Comparison of ENCODE assay signal across 14 cellular contexts in genomic region chr11:27754035-27755017, GRCh38. TPM values are rescaled to one million over a fixed set of nuclear protein-coding genes. Genes with fewer than 3 reads are reported as not detected.
DNase-seq lines count a peak whose midpoint lies in the region; ATAC-seq and TF ChIP-seq lines count a peak whose summit lies in the region.
"Had no signal": no experiment of that assay in that cellular context is flagged by ENCODE, and none has a peak within 500 bp of the region (broad histone marks: within the 10 kb centered on the region; RNA-seq: fewer than 3 reads in every experiment).

No MANE protein-coding gene starts in this region.

- TF ChIP-seq POLR2A in prostate gland (IDR thresholded peaks at IDR 0.05): no peak

- WGBS in prostate gland: 47% methylated on average over 13 of the region's 13 CpGs

- peak; percentile 75 for DNase-seq in astrocyte of the hippocampus (ENCODE audit: low read depth, low spot score)
- DNase-seq in osteoblast (ENCODE audit: insufficient read length, low spot score, missing footprints): no peak
- no peak for DNase-seq in prostate gland (ENCODE audit: low spot score)
- no peak for DNase-seq in cardiac septum (ENCODE audit: low spot score)
- DNase-seq in HuH-7.5 (ENCODE audit: low spot score): no peak
- DNase-seq: kidney, NCI-H526 treated with DMSO at 0.1 percent for 48 hours, pancreas, transverse colon had no signal

- no peaks in the 10 kb centered on the region for H3K36me3 ChIP-seq in osteoblast (ENCODE audit: insufficient read depth, low read length)
- H3K36me3 ChIP-seq in prostate gland: no peaks in the 10 kb centered on the region
- H3K36me3 ChIP-seq: pancreas, transverse colon had no signal

- H3K9me3 ChIP-seq in osteoblast (ENCODE audit: low read depth, low read length) (no peaks in the 10 kb centered on the region), prostate gland (no peaks in the 10 kb centered on the region)
- H3K9me3 ChIP-seq: pancreas, transverse colon had no signal

- peak overlapping the region; percentile 20 for H2AFZ ChIP-seq in osteoblast (ENCODE audit: low read length)

- H4K20me1 ChIP-seq in osteoblast (ENCODE audit: insufficient read depth, low read length): no peaks in the 10 kb centered on the region

- H3K4me1 ChIP-seq in osteoblast (ENCODE audit: insufficient read depth, low read length) (peaks cover 11% of the 10 kb centered on the region), prostate gland (replicated peaks) (no peaks in the 10 kb centered on the region)
- H3K4me1 ChIP-seq: pancreas, transverse colon had no signal

- H3K4me2 ChIP-seq in osteoblast (ENCODE audit: insufficient read depth, low read length): peak overlapping the region; percentile 9

- H3K4me3 ChIP-seq in osteoblast (ENCODE audit: insufficient read depth, low read length) (no peak overlapping the region), prostate gland (no peak overlapping the region)
- H3K4me3 ChIP-seq: K562, pancreas, transverse colon had no signal

- intact Hi-C loops in prostate gland (cut with DNase I): no loop called here
- intact Hi-C loops in cardiac septum (cut with DNase I): no loop called here

- peaks cover 27% of the 10 kb centered on the region for H3K27me3 ChIP-seq in osteoblast (ENCODE audit: insufficient read depth, low read length)
- H3K27me3 ChIP-seq in prostate gland (replicated peaks; ENCODE audit: insufficient read depth): no peaks in the 10 kb centered on the region
- H3K27me3 ChIP-seq: pancreas, transverse colon had no signal

- H3K27ac ChIP-seq in osteoblast (ENCODE audit: low read depth, low read length) (no peak overlapping the region), prostate gland (no peak overlapping the region)
- H3K27ac ChIP-seq: pancreas, transverse colon had no signal

- no peaks in the 10 kb centered on the region for H3K79me2 ChIP-seq in osteoblast (ENCODE audit: insufficient read depth, low read length)

- TF ChIP-seq CTCF in osteoblast (IDR thresholded peaks at IDR 0.05; ENCODE audit: extremely low read depth, low read depth, low read length): no peak
- no peak for TF ChIP-seq CTCF in prostate gland (IDR thresholded peaks at IDR 0.05)

- ATAC-seq in GM18508 (IDR thresholded peaks at IDR 0.05; ENCODE audit: insufficient read depth, unreplicated experiment) (peak; percentile 51), HG03442 (IDR thresholded peaks at IDR 0.05; ENCODE audit: unreplicated experiment) (peak; percentile 57), GM21367 (IDR thresholded peaks at IDR 0.05; ENCODE audit: unreplicated experiment) (no peak)
- ATAC-seq: K562, pancreas had no signal

RNA-seq across cellular contexts. Expression of gene BDNF, which starts 54.1 kb away (rescaled TPM):
- total RNA-seq in osteoblast (6.9 and 8.0 TPM in 2 replicates), prostate gland (1 to 10 TPM in 1 of 2 donors, under 1 TPM in 1; 0.87 to 2.5 TPM), cardiac septum (8.4 TPM)
- total RNA-seq: T-helper 1 cell treated with Interleukin-12 subunit alpha and Interleukin-12 subunit beta and Interleukin-4 antibody, amounts not matched to agents 30 ng/mL and 1 ng/mL, for 36 hours had no signal
